12 cellular contexts compared by ENCODE assay signal in genomic region chr2:20212459-20212870, GRCh38. TPM values are rescaled to one million over a fixed set of nuclear protein-coding genes. Genes with fewer than 3 reads are reported as not detected.
A peak's percentile ranks its signal among the peaks of the same experiment; 100 is the strongest.
DNase-seq lines count a peak whose midpoint lies in the region; ATAC-seq and TF ChIP-seq lines count a peak whose summit lies in the region.
"Had no signal": no experiment of that assay in that cellular context is flagged by ENCODE, and none has a peak within 500 bp of the region (broad histone marks: within the 10 kb centered on the region; RNA-seq: fewer than 3 reads in every experiment).

No MANE protein-coding gene starts in this region.

- DNase-seq in activated naive CD4-positive, alpha-beta T cell treated with anti-CD3 and anti-CD28 coated beads for 36 hours, result peak; percentile 22
- DNase-seq in activated naive CD4-positive, alpha-beta T cell treated with anti-CD3 and anti-CD28 coated beads, Interleukin-2, amount 50 U/mL, for 72 hours (ENCODE audit: low spot score in 2 of 2), result no peak
- DNase-seq in NCI-H510A (lab: John Stamatoyannopoulos, UW) (peak; percentile 74), glomerular visceral epithelial cell (ENCODE audit: extremely low spot score) (peak; percentile 48), upper lobe of right lung (peak; percentile 59), SKM-1 treated with dmso at 0.1 percent for 144 hours (lab: John Stamatoyannopoulos, UW; ENCODE audit: unreplicated experiment) (no peak), endothelial cell (ENCODE audit: low spot score) (no peak), CD1c-positive myeloid dendritic cell (ENCODE audit: extremely low spot score) (no peak)
- DNase-seq: cortex of kidney, immature natural killer cell, NCI-H774 had no signal

- H3K4me1 Mint-ChIP-seq in activated naive CD4-positive, alpha-beta T cell treated with anti-CD3 and anti-CD28 coated beads for 36 hours (ENCODE audit: low read depth), result no peaks in the 10 kb centered on the region
- no peaks in the 10 kb centered on the region for H3K4me1 Mint-ChIP-seq in endothelial cell (ENCODE audit: unreplicated experiment)
- H3K4me1 Mint-ChIP-seq: immature natural killer cell had no signal

- peaks cover 28% of the 10 kb centered on the region for H3K4me1 ChIP-seq in upper lobe of right lung

- no peak overlapping the region for H3K4me3 ChIP-seq in upper lobe of right lung

- no peak overlapping the region for H3K27ac Mint-ChIP-seq in activated naive CD4-positive, alpha-beta T cell treated with anti-CD3 and anti-CD28 coated beads for 36 hours
- no peak overlapping the region for H3K27ac Mint-ChIP-seq in activated naive CD4-positive, alpha-beta T cell treated with anti-CD3 and anti-CD28 coated beads, Interleukin-2, amount 50 U/mL, for 72 hours
- no peak overlapping the region for H3K27ac Mint-ChIP-seq in endothelial cell (ENCODE audit: unreplicated experiment)
- H3K27ac Mint-ChIP-seq: immature natural killer cell had no signal

- CTCF ChIA-PET in activated naive CD4-positive, alpha-beta T cell treated with anti-CD3 and anti-CD28 coated beads for 36 hours (lab: Charles Lee), result no interaction called here

- no peaks in the 10 kb centered on the region for H3K9me3 Mint-ChIP-seq in activated naive CD4-positive, alpha-beta T cell treated with anti-CD3 and anti-CD28 coated beads for 36 hours
- no peaks in the 10 kb centered on the region for H3K9me3 Mint-ChIP-seq in activated naive CD4-positive, alpha-beta T cell treated with anti-CD3 and anti-CD28 coated beads, Interleukin-2, amount 50 U/mL, for 72 hours
- H3K9me3 Mint-ChIP-seq in endothelial cell (ENCODE audit: unreplicated experiment), result no peaks in the 10 kb centered on the region
- H3K9me3 Mint-ChIP-seq: immature natural killer cell had no signal

- intact Hi-C loops in activated naive CD4-positive, alpha-beta T cell treated with anti-CD3 and anti-CD28 coated beads for 36 hours (cut with micrococcal nuclease), result no loop called here
- intact Hi-C loops in upper lobe of right lung (cut with DNase I), result no loop called here

- no peak for TF ChIP-seq CTCF in upper lobe of right lung (IDR thresholded peaks at IDR 0.05)
- TF ChIP-seq CTCF in endothelial cell (IDR thresholded peaks at IDR 0.05; ENCODE audit: unreplicated experiment), result no peak

- H3K27ac ChIP-seq in upper lobe of right lung, result peak overlapping the region; percentile 60
- H3K27ac ChIP-seq: HL-60 had no signal

- H3K9me3 ChIP-seq in upper lobe of right lung, result no peaks in the 10 kb centered on the region

- H3K36me3 Mint-ChIP-seq in activated naive CD4-positive, alpha-beta T cell treated with anti-CD3 and anti-CD28 coated beads for 36 hours (ENCODE audit: low read depth), result no peaks in the 10 kb centered on the region
- no peaks in the 10 kb centered on the region for H3K36me3 Mint-ChIP-seq in activated naive CD4-positive, alpha-beta T cell treated with anti-CD3 and anti-CD28 coated beads, Interleukin-2, amount 50 U/mL, for 72 hours
- no peaks in the 10 kb centered on the region for H3K36me3 Mint-ChIP-seq in endothelial cell (ENCODE audit: low read depth, unreplicated experiment)
- H3K36me3 Mint-ChIP-seq: immature natural killer cell had no signal

- no peaks in the 10 kb centered on the region for H3K27me3 ChIP-seq in upper lobe of right lung

- no peak overlapping the region for H3K4me3 Mint-ChIP-seq in activated naive CD4-positive, alpha-beta T cell treated with anti-CD3 and anti-CD28 coated beads for 36 hours
- no peak overlapping the region for H3K4me3 Mint-ChIP-seq in endothelial cell (ENCODE audit: unreplicated experiment)
- H3K4me3 Mint-ChIP-seq: immature natural killer cell had no signal

- no peaks in the 10 kb centered on the region for H3K36me3 ChIP-seq in upper lobe of right lung

- no peak for ATAC-seq in activated naive CD4-positive, alpha-beta T cell treated with anti-CD3 and anti-CD28 coated beads, Interleukin-2, amount 50 U/mL, for 72 hours
- no peak for ATAC-seq in upper lobe of right lung

- no peaks in the 10 kb centered on the region for H3K27me3 Mint-ChIP-seq in activated naive CD4-positive, alpha-beta T cell treated with anti-CD3 and anti-CD28 coated beads for 36 hours (ENCODE audit: low read depth)
- H3K27me3 Mint-ChIP-seq in endothelial cell (ENCODE audit: unreplicated experiment), result peaks cover 12% of the 10 kb centered on the region

RNA-seq across cellular contexts. Expression of gene SDC1, which starts 12.5 kb away (rescaled TPM):
- total RNA-seq in activated naive CD4-positive, alpha-beta T cell treated with anti-CD3 and anti-CD28 coated beads for 36 hours, result under 1 TPM; 0.67 TPM
- total RNA-seq in activated naive CD4-positive, alpha-beta T cell treated with anti-CD3 and anti-CD28 coated beads, Interleukin-2, amount 50 U/mL, for 72 hours, result under 1 TPM; 0.11 to 0.41 TPM
- 148 TPM for total RNA-seq in upper lobe of right lung
- 3.6 TPM for total RNA-seq in endothelial cell (ENCODE audit: unreplicated experiment)

Comparison
In these comparisons a context has a peak if more than half of its experiments do, and no peak if none do; other contexts are left out.
1. DNase-seq: peak in activated naive CD4-positive, alpha-beta T cell treated with anti-CD3 and anti-CD28 coated beads for 36 hours (single experiment), NCI-H510A (single experiment), glomerular visceral epithelial cell (single experiment) and upper lobe of right lung (single experiment); none in activated naive CD4-positive, alpha-beta T cell treated with anti-CD3 and anti-CD28 coated beads, Interleukin-2, amount 50 U/mL, for 72 hours (0 of 2), SKM-1 treated with dmso at 0.1 percent for 144 hours (single experiment), endothelial cell (single experiment) and CD1c-positive myeloid dendritic cell (single experiment).
2. RNA of gene SDC1, which starts 12.5 kb away (total RNA-seq): 148 TPM in upper lobe of right lung (single experiment); 3.6 TPM in endothelial cell (single experiment), 0.67 TPM in activated naive CD4-positive, alpha-beta T cell treated with anti-CD3 and anti-CD28 coated beads for 36 hours and 0.11 to 0.41 TPM in activated naive CD4-positive, alpha-beta T cell treated with anti-CD3 and anti-CD28 coated beads, Interleukin-2, amount 50 U/mL, for 72 hours; every median in the first group is over 10 times any median in the second.